1 cellular context compared by ENCODE assay signal in the genomic region with DNA sequence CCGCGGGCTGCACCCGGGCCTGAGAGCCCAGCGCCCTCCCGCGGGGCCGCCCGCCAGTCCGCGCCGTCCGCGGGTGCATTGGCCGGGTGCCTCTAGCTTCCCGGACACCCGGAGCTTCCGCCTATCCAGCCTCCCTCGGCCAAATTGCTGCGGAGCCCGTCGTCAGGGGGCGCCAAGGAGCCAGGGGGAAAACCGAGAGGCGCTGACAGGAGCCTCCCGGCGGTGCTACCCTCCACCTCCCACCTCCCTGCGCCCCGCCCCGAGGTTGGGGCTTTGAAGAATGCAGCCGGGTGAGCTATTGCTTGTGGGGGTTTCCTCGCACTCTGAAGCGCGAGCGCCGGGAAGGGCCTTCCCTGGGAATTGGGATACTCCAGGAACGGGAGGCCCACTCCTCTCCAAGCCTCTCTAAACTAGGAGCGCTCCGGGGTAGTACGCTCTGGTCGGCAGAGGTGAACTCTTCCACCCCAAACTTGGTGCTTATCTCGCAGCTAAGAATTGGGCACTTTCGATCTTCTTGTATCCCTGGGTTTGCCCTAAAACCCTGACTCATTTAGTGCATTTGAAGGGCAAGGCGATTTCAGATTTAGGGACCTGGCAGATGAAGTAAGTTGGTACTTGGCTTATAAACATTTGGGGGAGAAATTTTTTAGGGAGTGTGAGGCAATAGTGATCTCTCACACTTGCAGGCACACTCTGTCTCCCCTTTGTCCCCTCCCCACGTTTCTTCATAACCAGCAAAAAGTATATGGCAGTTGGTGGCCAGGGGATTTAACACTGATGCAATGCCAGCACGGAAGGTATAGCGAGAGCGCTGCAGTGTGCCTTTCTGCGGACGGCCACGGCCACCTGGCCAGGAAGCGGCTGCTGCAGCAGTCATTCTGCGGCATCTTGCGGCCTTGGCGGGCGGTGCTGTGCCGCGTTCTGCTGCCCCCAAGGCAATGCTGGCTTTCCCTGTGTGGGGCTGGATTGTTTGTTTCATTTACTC.
TF ChIP-seq lines count a peak whose summit lies in the region.

No MANE protein-coding gene starts in this region.

TF ChIP-seq in K562, 482 proteins besides CTCF, POLR2A, EP300 and RAD21 (continued from another document):
- TF ChIP-seq, protein P1, sequence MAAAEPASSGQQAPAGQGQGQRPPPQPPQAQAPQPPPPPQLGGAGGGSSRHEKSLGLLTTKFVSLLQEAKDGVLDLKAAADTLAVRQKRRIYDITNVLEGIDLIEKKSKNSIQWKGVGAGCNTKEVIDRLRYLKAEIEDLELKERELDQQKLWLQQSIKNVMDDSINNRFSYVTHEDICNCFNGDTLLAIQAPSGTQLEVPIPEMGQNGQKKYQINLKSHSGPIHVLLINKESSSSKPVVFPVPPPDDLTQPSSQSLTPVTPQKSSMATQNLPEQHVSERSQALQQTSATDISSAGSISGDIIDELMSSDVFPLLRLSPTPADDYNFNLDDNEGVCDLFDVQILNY (CRISPR knock-in tag; IDR thresholded peaks at IDR 0.05): no peak
- TF ChIP-seq ZNF830 (CRISPR knock-in tag; IDR thresholded peaks at IDR 0.05) (no peak), CBFA2T2 (conservative IDR thresholded peaks at IDR 0.05) (no peak), ETV1 (tag; conservative IDR thresholded peaks at IDR 0.05; ENCODE audit: low read depth) (peak; percentile 52; the same call in 1 of the 2 replicates), PHF20 (IDR thresholded peaks at IDR 0.05; ENCODE audit: partially characterized antibody) (no peak), SMARCE1 (IDR thresholded peaks at IDR 0.05) (no peak; the same call in 1 of the 2 replicates), ZNF347 (CRISPR knock-in tag; IDR thresholded peaks at IDR 0.05; ENCODE audit: low read depth) (no peak), MTA2 (IDR thresholded peaks at IDR 0.05; ENCODE audit: low read depth) (no peak), NFIX (CRISPR knock-in tag; IDR thresholded peaks at IDR 0.05; ENCODE audit: low read depth) (no peak)
- TF ChIP-seq, protein P2, sequence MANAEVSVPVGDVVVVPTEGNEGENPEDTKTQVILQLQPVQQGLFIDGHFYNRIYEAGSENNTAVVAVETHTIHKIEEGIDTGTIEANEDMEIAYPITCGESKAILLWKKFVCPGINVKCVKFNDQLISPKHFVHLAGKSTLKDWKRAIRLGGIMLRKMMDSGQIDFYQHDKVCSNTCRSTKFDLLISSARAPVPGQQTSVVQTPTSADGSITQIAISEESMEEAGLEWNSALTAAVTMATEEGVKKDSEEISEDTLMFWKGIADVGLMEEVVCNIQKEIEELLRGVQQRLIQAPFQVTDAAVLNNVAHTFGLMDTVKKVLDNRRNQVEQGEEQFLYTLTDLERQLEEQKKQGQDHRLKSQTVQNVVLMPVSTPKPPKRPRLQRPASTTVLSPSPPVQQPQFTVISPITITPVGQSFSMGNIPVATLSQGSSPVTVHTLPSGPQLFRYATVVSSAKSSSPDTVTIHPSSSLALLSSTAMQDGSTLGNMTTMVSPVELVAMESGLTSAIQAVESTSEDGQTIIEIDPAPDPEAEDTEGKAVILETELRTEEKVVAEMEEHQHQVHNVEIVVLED (CRISPR knock-in tag; IDR thresholded peaks at IDR 0.05): no peak
- TF ChIP-seq, protein P3, sequence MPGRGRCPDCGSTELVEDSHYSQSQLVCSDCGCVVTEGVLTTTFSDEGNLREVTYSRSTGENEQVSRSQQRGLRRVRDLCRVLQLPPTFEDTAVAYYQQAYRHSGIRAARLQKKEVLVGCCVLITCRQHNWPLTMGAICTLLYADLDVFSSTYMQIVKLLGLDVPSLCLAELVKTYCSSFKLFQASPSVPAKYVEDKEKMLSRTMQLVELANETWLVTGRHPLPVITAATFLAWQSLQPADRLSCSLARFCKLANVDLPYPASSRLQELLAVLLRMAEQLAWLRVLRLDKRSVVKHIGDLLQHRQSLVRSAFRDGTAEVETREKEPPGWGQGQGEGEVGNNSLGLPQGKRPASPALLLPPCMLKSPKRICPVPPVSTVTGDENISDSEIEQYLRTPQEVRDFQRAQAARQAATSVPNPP (IDR thresholded peaks at IDR 0.05; ENCODE audit: borderline replicate concordance, insufficient read depth, insufficient read length): no peak
- TF ChIP-seq, protein P4, sequence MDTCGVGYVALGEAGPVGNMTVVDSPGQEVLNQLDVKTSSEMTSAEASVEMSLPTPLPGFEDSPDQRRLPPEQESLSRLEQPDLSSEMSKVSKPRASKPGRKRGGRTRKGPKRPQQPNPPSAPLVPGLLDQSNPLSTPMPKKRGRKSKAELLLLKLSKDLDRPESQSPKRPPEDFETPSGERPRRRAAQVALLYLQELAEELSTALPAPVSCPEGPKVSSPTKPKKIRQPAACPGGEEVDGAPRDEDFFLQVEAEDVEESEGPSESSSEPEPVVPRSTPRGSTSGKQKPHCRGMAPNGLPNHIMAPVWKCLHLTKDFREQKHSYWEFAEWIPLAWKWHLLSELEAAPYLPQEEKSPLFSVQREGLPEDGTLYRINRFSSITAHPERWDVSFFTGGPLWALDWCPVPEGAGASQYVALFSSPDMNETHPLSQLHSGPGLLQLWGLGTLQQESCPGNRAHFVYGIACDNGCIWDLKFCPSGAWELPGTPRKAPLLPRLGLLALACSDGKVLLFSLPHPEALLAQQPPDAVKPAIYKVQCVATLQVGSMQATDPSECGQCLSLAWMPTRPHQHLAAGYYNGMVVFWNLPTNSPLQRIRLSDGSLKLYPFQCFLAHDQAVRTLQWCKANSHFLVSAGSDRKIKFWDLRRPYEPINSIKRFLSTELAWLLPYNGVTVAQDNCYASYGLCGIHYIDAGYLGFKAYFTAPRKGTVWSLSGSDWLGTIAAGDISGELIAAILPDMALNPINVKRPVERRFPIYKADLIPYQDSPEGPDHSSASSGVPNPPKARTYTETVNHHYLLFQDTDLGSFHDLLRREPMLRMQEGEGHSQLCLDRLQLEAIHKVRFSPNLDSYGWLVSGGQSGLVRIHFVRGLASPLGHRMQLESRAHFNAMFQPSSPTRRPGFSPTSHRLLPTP (IDR thresholded peaks at IDR 0.05; ENCODE audit: borderline replicate concordance, extremely low read depth, insufficient read length): no peak
